Comparison of ENCODE assay signal across 20 cellular contexts in genomic region chr9:76526026-76526425, GRCh38.
A peak's percentile ranks its signal among the peaks of the same experiment; 100 is the strongest.
DNase-seq lines count a peak whose midpoint lies in the region; ATAC-seq and TF ChIP-seq lines count a peak whose summit lies in the region.
"Had no signal": no experiment of that assay in that cellular context is flagged by ENCODE, and none has a peak within 500 bp of the region (broad histone marks: within the 10 kb centered on the region; RNA-seq: fewer than 3 reads in every experiment).

No MANE protein-coding gene starts in this region.

- intact Hi-C loops in PC-3 (cut with micrococcal nuclease), result no loop called here
- intact Hi-C loops in ovary (cut with DNase I), result no loop called here

- no peak overlapping the region for H2AK5ac ChIP-seq in H9 (ENCODE audit: insufficient read length, low read length)

- H3K18ac ChIP-seq in H9 (ENCODE audit: insufficient read length, low read depth, low read length), result no peak overlapping the region

- H3K9ac ChIP-seq in PC-3 (ENCODE audit: low read length) (no peak overlapping the region), H9 (ENCODE audit: extremely low read depth, insufficient read length, low read length) (no peak overlapping the region)
- H3K9ac ChIP-seq: BLaER1, SK-N-SH had no signal

- no peak for TF ChIP-seq EP300 in ovary (IDR thresholded peaks at IDR 0.05)

- no peaks in the 10 kb centered on the region for H3F3A ChIP-seq in PC-3 (ENCODE audit: low read length, unreplicated experiment)

- H3K79me2 ChIP-seq in PC-3 (ENCODE audit: low read length) (no peaks in the 10 kb centered on the region), H9 (ENCODE audit: insufficient read depth, low read length) (no peaks in the 10 kb centered on the region; the same call in 1 of the 2 replicates)

- 50 to 66% (median 59%) methylated on average over 1 of the region's 1 CpG for WGBS in ovary, 3 donors
- WGBS in H9 (ENCODE audit: extremely low coverage, insufficient read length, low lambda C conversion rate), result no CpG with 5 or more reads among the region's 1 CpG

- H3K36me3 Mint-ChIP-seq in H9 (ENCODE audit: insufficient read depth in 1 of 3, low read depth in 3 of 3), result no peaks in the 10 kb centered on the region; a peak in 1 of 7 replicates
- H3K36me3 Mint-ChIP-seq in stimulated activated memory B cell treated with anti-CD40 and anti-IgM and Interleukin-4, amounts not matched to agents 10 μg/mL and 1 μg/mL and 100 μg/mL, for 72 hours, result no peaks in the 10 kb centered on the region
- H3K36me3 Mint-ChIP-seq: IgD-negative memory B cell had no signal

- no peak overlapping the region for H2BK5ac ChIP-seq in H9 (ENCODE audit: insufficient read length, low read length)

- no peak overlapping the region for H4K91ac ChIP-seq in H9 (ENCODE audit: insufficient read length, low read depth, low read length)

- H3K4me3 ChIP-seq in HEK293 (ENCODE audit: low read depth, low read length) (no peak overlapping the region), PC-3 (ENCODE audit: low read length) (no peak overlapping the region), ovary (no peak overlapping the region)
- H3K4me3 ChIP-seq: A549, BLaER1 had no signal

- H3K27ac ChIP-seq in HEK293 (ENCODE audit: extremely low read depth, low read depth, low read length) (no peak overlapping the region), PC-3 (ENCODE audit: low read length) (no peak overlapping the region), ovary (no peak overlapping the region), H9 (ENCODE audit: insufficient read length, low read depth, low read length) (no peak overlapping the region)
- H3K27ac ChIP-seq: A549, BLaER1 had no signal

- no peak overlapping the region for H3K23ac ChIP-seq in H9 (ENCODE audit: insufficient read length, low read depth, low read length)

- H4K20me1 ChIP-seq in PC-3 (ENCODE audit: low read length) (no peaks in the 10 kb centered on the region), H9 (ENCODE audit: control insufficient read depth, insufficient read depth, insufficient read length) (no peaks in the 10 kb centered on the region)
- H4K20me1 ChIP-seq: BLaER1 had no signal

- no peak overlapping the region for H3K14ac ChIP-seq in H9 (ENCODE audit: insufficient read depth, low read length)

- no peak for TF ChIP-seq CTCF in HEK293 (tag by site-specific recombination; IDR thresholded peaks at IDR 0.05)
- no peak for TF ChIP-seq CTCF in PC-3 (conservative IDR thresholded peaks at IDR 0.05; ENCODE audit: low read depth, low read length)
- TF ChIP-seq CTCF in ovary (IDR thresholded peaks at IDR 0.05), result no peak
- no peak for TF ChIP-seq CTCF in H9 (conservative IDR thresholded peaks at IDR 0.05)

- peak; percentile 38; the same call in 1 of the 2 replicates for ATAC-seq in PC-3
- ATAC-seq in stimulated activated memory B cell treated with anti-CD40 and anti-IgM and Interleukin-4, amounts not matched to agents 10 μg/mL and 1 μg/mL and 100 μg/mL, for 72 hours, result no peak
- ATAC-seq: A549 had no signal

- no peaks in the 10 kb centered on the region for H3K23me2 ChIP-seq in H9 (ENCODE audit: insufficient read length, low read depth, low read length, poor library complexity, severe bottlenecking)

- no peaks in the 10 kb centered on the region for H3K9me3 ChIP-seq in HEK293 (ENCODE audit: control insufficient read depth, insufficient read depth, low read depth, low read length)
- H3K9me3 ChIP-seq in PC-3 (ENCODE audit: low read length), result no peaks in the 10 kb centered on the region
- no peaks in the 10 kb centered on the region for H3K9me3 ChIP-seq in ovary
- no peaks in the 10 kb centered on the region for H3K9me3 ChIP-seq in H9 (ENCODE audit: control insufficient read depth, low read depth, low read length)
- H3K9me3 ChIP-seq: A549, SK-N-SH had no signal

- H3T11ph ChIP-seq in H9 (ENCODE audit: low read length), result no peak overlapping the region

- H3K4me1 Mint-ChIP-seq in H9, result 0 out of 4 replicates have a peak, but pooled peaks cover 3% of the 10 kb centered on the region in 2 experiments
- peaks cover 4% of the 10 kb centered on the region for H3K4me1 Mint-ChIP-seq in stimulated activated memory B cell treated with anti-CD40 and anti-IgM and Interleukin-4, amounts not matched to agents 10 μg/mL and 1 μg/mL and 100 μg/mL, for 72 hours
- H3K4me1 Mint-ChIP-seq: IgD-negative memory B cell had no signal

- H3K4me2 ChIP-seq in PC-3 (ENCODE audit: low read length) (no peak overlapping the region), H9 (ENCODE audit: insufficient read depth, insufficient read length, low read length) (no peak overlapping the region)
- H3K4me2 ChIP-seq: A549, SK-N-SH had no signal

- H3K27me3 ChIP-seq in PC-3 (ENCODE audit: low read length) (no peaks in the 10 kb centered on the region), ovary (no peaks in the 10 kb centered on the region), H9 (ENCODE audit: insufficient read depth, low read length) (no peaks in the 10 kb centered on the region)
- H3K27me3 ChIP-seq: BLaER1 had no signal

- H3K27me3 Mint-ChIP-seq in H9 (ENCODE audit: low read depth), result no peaks in the 10 kb centered on the region
- H3K27me3 Mint-ChIP-seq in stimulated activated memory B cell treated with anti-CD40 and anti-IgM and Interleukin-4, amounts not matched to agents 10 μg/mL and 1 μg/mL and 100 μg/mL, for 72 hours, result no peaks in the 10 kb centered on the region

- no peak overlapping the region; a peak in 1 of 7 replicates for H3K27ac Mint-ChIP-seq in H9
- H3K27ac Mint-ChIP-seq in stimulated activated memory B cell treated with anti-CD40 and anti-IgM and Interleukin-4, amounts not matched to agents 10 μg/mL and 1 μg/mL and 100 μg/mL, for 72 hours, result no peak overlapping the region
- H3K27ac Mint-ChIP-seq: CD8-positive, alpha-beta memory T cell; IgD-negative memory B cell had no signal

- H3K36me3 ChIP-seq in HEK293 (ENCODE audit: control insufficient read depth in 2 of 2, insufficient read depth in 1 of 2, low read length in 2 of 2) (no peaks in the 10 kb centered on the region), PC-3 (ENCODE audit: low read depth, low read length) (no peaks in the 10 kb centered on the region), ovary (no peaks in the 10 kb centered on the region)
- H3K36me3 ChIP-seq: BLaER1 had no signal

- BruUV-seq in PC-3 (replicated peaks; lab: Mats Ljungman, UMichigan), result no TSS peak

- TF ChIP-seq POLR2A in ovary (IDR thresholded peaks at IDR 0.05), result no peak

- H2BK120ac ChIP-seq in H9 (ENCODE audit: low read depth, low read length, poor library complexity, severe bottlenecking), result no peak overlapping the region

- H2AFZ ChIP-seq in PC-3 (ENCODE audit: low read length), result no peak overlapping the region
- no peak overlapping the region for H2AFZ ChIP-seq in H9 (ENCODE audit: low read length)

- H3K9me3 Mint-ChIP-seq in H9, result no peaks in the 10 kb centered on the region; a peak in 2 of 5 replicates
- no peaks in the 10 kb centered on the region for H3K9me3 Mint-ChIP-seq in stimulated activated memory B cell treated with anti-CD40 and anti-IgM and Interleukin-4, amounts not matched to agents 10 μg/mL and 1 μg/mL and 100 μg/mL, for 72 hours
- H3K9me3 Mint-ChIP-seq: CD8-positive, alpha-beta memory T cell; IgD-negative memory B cell had no signal

- no peak overlapping the region for H3K56ac ChIP-seq in H9 (ENCODE audit: insufficient read length, low read depth, low read length)

- H3K4ac ChIP-seq in H9 (ENCODE audit: low read depth, low read length), result no peak overlapping the region

- no peak overlapping the region for H4K5ac ChIP-seq in H9 (ENCODE audit: insufficient read length, low read depth, low read length)

- H3K4me3 Mint-ChIP-seq in H9, result no peak overlapping the region
- no peak overlapping the region for H3K4me3 Mint-ChIP-seq in stimulated activated memory B cell treated with anti-CD40 and anti-IgM and Interleukin-4, amounts not matched to agents 10 μg/mL and 1 μg/mL and 100 μg/mL, for 72 hours
- H3K4me3 Mint-ChIP-seq: CD8-positive, alpha-beta memory T cell; IgD-negative memory B cell had no signal

- no peak overlapping the region for H2BK15ac ChIP-seq in H9 (ENCODE audit: low read depth, low read length)

- H4K8ac ChIP-seq in H9 (replicated peaks; ENCODE audit: insufficient read length, low read depth, low read length), result no peak overlapping the region

- H3K79me1 ChIP-seq in H9 (ENCODE audit: insufficient read depth, low read depth, low read length, poor library complexity, severe bottlenecking), result no peaks in the 10 kb centered on the region

- H2BK12ac ChIP-seq in H9 (ENCODE audit: insufficient read length, low read depth, low read length), result no peak overlapping the region

- peak; percentile 49 for DNase-seq in DMS53 treated with DMSO at 0.1 percent for 48 hours (lab: John Stamatoyannopoulos, UW; ENCODE audit: unreplicated experiment)
- DNase-seq in PC-3, result peak; percentile 18
- peak; percentile 12 for DNase-seq in kidney tubule cell (ENCODE audit: low spot score)
- no peak for DNase-seq in ovary
- no peak for DNase-seq in H9
- DNase-seq: CD8-positive, alpha-beta memory T cell; DMS79; HCEC 1CT; Karpas-422; NCI-H146; NCI-H2081 treated with DMSO at 0.1 percent for 48 hours; NCI-H226; NCI-H526; SHP77 treated with DMSO at 0.1 percent for 48 hours; SK-N-SH had no signal

- CTCF ChIA-PET in HEK293 (lab: Yijun Ruan, JAX) (interaction anchor here (1.7 kb wide), 1 partner anchor 15 kb away, joined by 4 read pairs; no protein-coding TSS in a partner anchor), PC-3 (lab: Charles Lee) (no interaction called here)

- POLR2A ChIA-PET in HEK293 (lab: Yijun Ruan, JAX) (no interaction called here), PC-3 (lab: Charles Lee; ENCODE audit: unreplicated experiment) (no interaction called here)

- H2BK20ac ChIP-seq in H9 (ENCODE audit: low read depth, low read length, poor library complexity, severe bottlenecking), result no peak overlapping the region

- H3K4me1 ChIP-seq in HEK293 (ENCODE audit: control insufficient read depth, insufficient read depth, low read length), result no peaks in the 10 kb centered on the region
- H3K4me1 ChIP-seq in PC-3 (ENCODE audit: insufficient read depth, low read length), result no peaks in the 10 kb centered on the region
- H3K4me1 ChIP-seq in ovary (ENCODE audit: insufficient read depth), result no peaks in the 10 kb centered on the region
- no peaks in the 10 kb centered on the region for H3K4me1 ChIP-seq in H9 (ENCODE audit: insufficient read depth, low read length)
- H3K4me1 ChIP-seq: A549 had no signal

- no peaks in the 10 kb centered on the region for H3K9me2 ChIP-seq in PC-3 (replicated peaks; ENCODE audit: low read length)
- H3K9me2 ChIP-seq: SK-N-SH had no signal

Comparison
In these comparisons a context has a peak if more than half of its experiments do, and no peak if none do; other contexts are left out.
1. DNase-seq: peak in DMS53 treated with DMSO at 0.1 percent for 48 hours (single experiment), PC-3 (single experiment) and kidney tubule cell (single experiment); none in ovary (0 of 5) and H9 (single experiment).